1 cellular context compared by ENCODE assay signal in genomic region chr11:77038825-77039326, GRCh38.
TF ChIP-seq lines count a peak whose summit lies in the region.

No MANE protein-coding gene starts in this region.

TF ChIP-seq in IMR-90, 13 proteins besides CTCF, POLR2A, EP300 and RAD21:
- TF ChIP-seq FOS (IDR thresholded peaks at IDR 0.05; ENCODE audit: low read depth, low read length), result no peak
- TF ChIP-seq RCOR1 (IDR thresholded peaks at IDR 0.05; ENCODE audit: insufficient replicate concordance, low read length), result no peak
- TF ChIP-seq RFX5 (IDR thresholded peaks at IDR 0.05; ENCODE audit: low read depth, low read length), result no peak
- no peak for TF ChIP-seq BHLHE40 (IDR thresholded peaks at IDR 0.05; ENCODE audit: low read depth, low read length)
- TF ChIP-seq MAZ (IDR thresholded peaks at IDR 0.05; ENCODE audit: borderline replicate concordance, low read depth, low read length), result no peak
- TF ChIP-seq USF2 (IDR thresholded peaks at IDR 0.05; ENCODE audit: low read depth, low read length), result no peak
- no peak for TF ChIP-seq MAFK (IDR thresholded peaks at IDR 0.05; ENCODE audit: low read depth, low read length)
- TF ChIP-seq, protein P1, sequence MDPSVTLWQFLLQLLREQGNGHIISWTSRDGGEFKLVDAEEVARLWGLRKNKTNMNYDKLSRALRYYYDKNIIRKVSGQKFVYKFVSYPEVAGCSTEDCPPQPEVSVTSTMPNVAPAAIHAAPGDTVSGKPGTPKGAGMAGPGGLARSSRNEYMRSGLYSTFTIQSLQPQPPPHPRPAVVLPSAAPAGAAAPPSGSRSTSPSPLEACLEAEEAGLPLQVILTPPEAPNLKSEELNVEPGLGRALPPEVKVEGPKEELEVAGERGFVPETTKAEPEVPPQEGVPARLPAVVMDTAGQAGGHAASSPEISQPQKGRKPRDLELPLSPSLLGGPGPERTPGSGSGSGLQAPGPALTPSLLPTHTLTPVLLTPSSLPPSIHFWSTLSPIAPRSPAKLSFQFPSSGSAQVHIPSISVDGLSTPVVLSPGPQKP (IDR thresholded peaks at IDR 0.05; ENCODE audit: borderline replicate concordance, low read depth, low read length), result no peak
- TF ChIP-seq CHD1 (IDR thresholded peaks at IDR 0.05; ENCODE audit: low read depth, low read length), result no peak
- TF ChIP-seq CEBPB (IDR thresholded peaks at IDR 0.05; ENCODE audit: low read depth, low read length), result no peak
- TF ChIP-seq NFE2L2 (IDR thresholded peaks at IDR 0.05; ENCODE audit: low read depth, low read length), result no peak
- no peak for TF ChIP-seq MXI1 (IDR thresholded peaks at IDR 0.05; ENCODE audit: borderline replicate concordance, low read depth, low read length)
